In genomic region chr2:219611306-219611705, GRCh38 we compare ENCODE assay signal across 25 cellular contexts. TPM values are rescaled to one million over a fixed set of nuclear protein-coding genes. Genes with fewer than 3 reads are reported as not detected.
A peak's percentile ranks its signal among the peaks of the same experiment; 100 is the strongest.
DNase-seq lines count a peak whose midpoint lies in the region; ATAC-seq, FAIRE-seq and TF ChIP-seq lines count a peak whose summit lies in the region.
"Had no signal": no experiment of that assay in that cellular context is flagged by ENCODE, and none has a peak within 500 bp of the region (broad histone marks: within the 10 kb centered on the region; RNA-seq: fewer than 3 reads in every experiment).

No MANE protein-coding gene starts in this region.

- H3K4me3 ChIP-seq in bronchial epithelial cell (ENCODE audit: low read depth, low read length) = no peak overlapping the region
- H3K4me3 ChIP-seq in thymus (ENCODE audit: low read length) = no peak overlapping the region
- H3K4me3 ChIP-seq: BLaER1, K562 had no signal

- peaks cover 40% of the 10 kb centered on the region for H3K4me1 ChIP-seq in thymus (ENCODE audit: control insufficient read depth, insufficient read depth, low read length)

- peaks cover 14% of the 10 kb centered on the region for H3K36me3 Mint-ChIP-seq in T-helper 2 cell treated with Interferon-gamma antibody and Interleukin-4, amounts not matched to agents 5 μg/mL and 100 μg/mL, for 36 hours (ENCODE audit: low read depth)
- H3K36me3 Mint-ChIP-seq in neural crest cell (ENCODE audit: low read depth) = no peaks in the 10 kb centered on the region

- H3K27me3 ChIP-seq in bronchial epithelial cell (ENCODE audit: control insufficient read depth, insufficient read depth, low read length) = no peaks in the 10 kb centered on the region
- H3K27me3 ChIP-seq in thymus (ENCODE audit: control insufficient read depth, insufficient read depth) = no peaks in the 10 kb centered on the region
- H3K27me3 ChIP-seq: BLaER1 had no signal

- H3K36me3 ChIP-seq in bronchial epithelial cell (ENCODE audit: control insufficient read depth, insufficient read depth, low read length) = peaks cover 27% of the 10 kb centered on the region
- peaks cover 52% of the 10 kb centered on the region for H3K36me3 ChIP-seq in thymus (ENCODE audit: control insufficient read depth, insufficient read depth)

- FAIRE-seq in bronchial epithelial cell (lab: Jason Lieb, UNC) = peak; percentile 40
- FAIRE-seq: GM12892, H54, HepG2, K562, RCC 7860 had no signal

- TF ChIP-seq CTCF in bronchial epithelial cell (IDR thresholded peaks at IDR 0.05; ENCODE audit: insufficient read depth, low read length, severe bottlenecking) (no peak), neural crest cell (conservative IDR thresholded peaks at IDR 0.05) (no peak), omental fat pad (IDR thresholded peaks at IDR 0.05) (no peak)

- WGBS in thymus = 98% methylated on average over 9 of the region's 9 CpGs

- H3K9me3 ChIP-seq in thymus (ENCODE audit: control insufficient read depth) = no peaks in the 10 kb centered on the region
- H3K9me3 ChIP-seq: BLaER1 had no signal

- no peaks in the 10 kb centered on the region for H3K27me3 Mint-ChIP-seq in T-helper 2 cell treated with Interferon-gamma antibody and Interleukin-4, amounts not matched to agents 5 μg/mL and 100 μg/mL, for 36 hours (ENCODE audit: low read depth)
- no peaks in the 10 kb centered on the region for H3K27me3 Mint-ChIP-seq in neural crest cell (ENCODE audit: low read depth)
- H3K27me3 Mint-ChIP-seq: CD4-positive, CD25-positive, alpha-beta regulatory T cell had no signal

- peaks cover 7% of the 10 kb centered on the region for H3K4me1 Mint-ChIP-seq in T-helper 2 cell treated with Interferon-gamma antibody and Interleukin-4, amounts not matched to agents 5 μg/mL and 100 μg/mL, for 36 hours (ENCODE audit: low read depth)
- H3K4me1 Mint-ChIP-seq in neural crest cell = no peaks in the 10 kb centered on the region

- no peak for DNase-seq in T-helper 2 cell treated with Interferon-gamma antibody and Interleukin-4, amounts not matched to agents 5 μg/mL and 100 μg/mL, for 36 hours (ENCODE audit: low spot score)
- no peak for DNase-seq in T-helper 2 cell
- DNase-seq in bronchial epithelial cell (ENCODE audit: low read depth) = no peak
- DNase-seq in neural crest cell (ENCODE audit: low read depth, low spot score) = no peak
- no peak for DNase-seq in omental fat pad (ENCODE audit: low spot score)
- DNase-seq in activated CD4-positive, CD25-positive, alpha-beta regulatory T cell (lab: John Stamatoyannopoulos, UW) = no peak
- DNase-seq: CD4-positive, CD25-positive, alpha-beta regulatory T cell; DMS153; DND-41; Kasumi-1; NCI-H1105; NCI-H1436 treated with DMSO at 0.1 percent for 48 hours; NCI-H187 treated with DMSO at 0.1 percent for 48 hours; NCI-H2107; NCI-H524; NCI-H748 treated with DMSO at 0.1 percent for 48 hours had no signal

- no peaks in the 10 kb centered on the region for H3K9me3 Mint-ChIP-seq in T-helper 2 cell treated with Interferon-gamma antibody and Interleukin-4, amounts not matched to agents 5 μg/mL and 100 μg/mL, for 36 hours
- no peaks in the 10 kb centered on the region for H3K9me3 Mint-ChIP-seq in neural crest cell
- H3K9me3 Mint-ChIP-seq: CD4-positive, CD25-positive, alpha-beta regulatory T cell had no signal

- H3K4me3 Mint-ChIP-seq in T-helper 2 cell treated with Interferon-gamma antibody and Interleukin-4, amounts not matched to agents 5 μg/mL and 100 μg/mL, for 36 hours = no peak overlapping the region
- no peak overlapping the region for H3K4me3 Mint-ChIP-seq in neural crest cell
- H3K4me3 Mint-ChIP-seq: CD4-positive, CD25-positive, alpha-beta regulatory T cell had no signal

- no peak for ATAC-seq in omental fat pad (ENCODE audit: low FRiP score)
- ATAC-seq: HepG2, K562 had no signal

- H3K27ac ChIP-seq in thymus (ENCODE audit: low read depth) = peak overlapping the region; percentile 77
- H3K27ac ChIP-seq: 22Rv1, BLaER1 had no signal

- H3K27ac Mint-ChIP-seq in T-helper 2 cell treated with Interferon-gamma antibody and Interleukin-4, amounts not matched to agents 5 μg/mL and 100 μg/mL, for 36 hours = peak overlapping the region; percentile 50
- peak overlapping the region; percentile 65 for H3K27ac Mint-ChIP-seq in neural crest cell (ENCODE audit: unreplicated experiment)

RNA-seq across cellular contexts. Expression of gene STK11IP, which starts 13.6 kb away (rescaled TPM):
- total RNA-seq in bronchial epithelial cell (11.3 and 16.9 TPM in 2 replicates), neural crest cell (31.4 and 32.9 TPM in 2 replicates), omental fat pad (10 to 100 TPM in 2 of 4 donors, 1 to 10 TPM in 2; 9.1 to 22.4 (median 13.0) TPM)
- 68.7 TPM for polyA plus RNA-seq in thymus

RNA-seq across cellular contexts. Expression of gene SLC4A3, which starts 16.1 kb away (rescaled TPM):
- 1.6 and 3.6 TPM in 2 replicates for total RNA-seq in bronchial epithelial cell
- 10.0 and 11.4 TPM in 2 replicates for total RNA-seq in neural crest cell
- polyA plus RNA-seq in thymus = 6.9 TPM
- total RNA-seq in omental fat pad = 10 to 100 TPM in 2 of 4 donors, 1 to 10 TPM in 2; 5.2 to 15.8 (median 8.6) TPM
- total RNA-seq: CD4-positive, CD25-positive, alpha-beta regulatory T cell had no signal
- polyA plus RNA-seq: CD4-positive, CD25-positive, alpha-beta regulatory T cell had no signal

RNA-seq across cellular contexts. Expression of gene INHA, which starts 39.2 kb away (rescaled TPM):
- under 0.01 and 0.13 TPM in 2 replicates for total RNA-seq in bronchial epithelial cell
- total RNA-seq in neural crest cell = 0.50 TPM in 1 of 2 replicates, not detected in the other
- 0.71 TPM for polyA plus RNA-seq in thymus
- 1 to 10 TPM in 1 of 4 donors, under 1 TPM in 1, not detected in 2; 0.88 to 1.1 TPM for total RNA-seq in omental fat pad
- total RNA-seq: CD4-positive, CD25-positive, alpha-beta regulatory T cell; HT1080 had no signal
- polyA plus RNA-seq: CD4-positive, CD25-positive, alpha-beta regulatory T cell had no signal

RNA-seq across cellular contexts. Expression of gene OBSL1, which starts 40.0 kb away (rescaled TPM):
- total RNA-seq in bronchial epithelial cell = 9.2 and 15.2 TPM in 2 replicates
- 122 and 123 TPM in 2 replicates for total RNA-seq in neural crest cell
- 34.2 TPM for polyA plus RNA-seq in thymus
- total RNA-seq in omental fat pad = 100 to 1,000 TPM in 2 of 4 donors, 10 to 100 TPM in 2; 68.6 to 117 (median 88.7) TPM
- polyA plus RNA-seq: CD4-positive, CD25-positive, alpha-beta regulatory T cell had no signal
